28 cellular contexts compared by ENCODE assay signal in the genomic region with DNA sequence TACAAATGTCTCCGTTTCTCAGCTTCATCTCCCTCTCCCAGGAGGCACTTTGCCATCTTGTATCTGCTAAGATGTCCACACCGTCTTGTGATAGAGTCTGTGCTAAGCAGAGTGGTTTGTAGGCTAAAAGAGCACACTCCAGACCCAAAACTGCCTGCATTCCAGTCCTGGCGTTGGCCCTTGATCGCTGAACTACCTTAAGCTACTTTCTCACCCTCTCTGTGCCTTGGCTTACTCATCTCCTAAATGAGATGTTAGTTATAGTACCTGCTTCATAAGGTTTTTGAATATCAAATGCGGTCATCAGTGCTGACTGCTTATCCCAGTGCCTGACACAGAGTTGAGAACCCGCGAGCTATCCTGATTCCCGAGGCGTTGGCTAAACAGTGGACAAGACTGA. TPM values are rescaled to one million over a fixed set of nuclear protein-coding genes. Genes with fewer than 3 reads are reported as not detected.
"Had no signal": no experiment of that assay in that cellular context is flagged by ENCODE, and none has a peak within 500 bp of the region (broad histone marks: within the 10 kb centered on the region; RNA-seq: fewer than 3 reads in every experiment).

No MANE protein-coding gene starts in this region.

- H3K36me3 Mint-ChIP-seq: mesothelial cell of epicardium, type B pancreatic cell had no signal

- DNase-seq: dermis blood vessel endothelial cell; effector memory CD8-positive, alpha-beta T cell; erythroblast; esophagus squamous epithelium; foreskin melanocyte; glutamatergic neuron; heart right ventricle; hippocampal formation; left cardiac atrium; left lung; mesenchymal stem cell; mucosa of descending colon; naive thymus-derived CD4-positive, alpha-beta T cell; nephron progenitor cell; pancreas; right cardiac atrium; sigmoid colon; stimulated activated CD4-positive, alpha-beta T cell treated with anti-CD3 and anti-CD28 coated beads, Interleukin-2, amount 100 ng/mL, for 24 hours; stimulated activated CD4-positive, alpha-beta T cell treated with anti-CD3 and anti-CD28 coated beads, Interleukin-4, amount 100 ng/mL, for 24 hours; stimulated activated naive CD8-positive, alpha-beta T cell treated with anti-CD3 and anti-CD28 coated beads, Interleukin-15, Interleukin-2, amounts not matched to agents 100 U/mL and 50 U/mL, for 24 hours; substantia nigra; testis; tibial artery had no signal

- H3K4me3 Mint-ChIP-seq: effector memory CD8-positive, alpha-beta T cell; mesothelial cell of epicardium; nephron progenitor cell; stimulated activated effector memory CD8-positive, alpha-beta T cell treated with anti-CD3 and anti-CD28 coated beads, Interleukin-12 subunit alpha, Interleukin-12 subunit beta, amount 100 ng/mL, for 72 hours; type B pancreatic cell had no signal

- ATAC-seq: effector memory CD8-positive, alpha-beta T cell; heart right ventricle; left cardiac atrium; left lung; mucosa of descending colon; naive thymus-derived CD4-positive, alpha-beta T cell; pancreas; right cardiac atrium; stimulated activated effector memory CD8-positive, alpha-beta T cell treated with anti-CD3 and anti-CD28 coated beads, Interleukin-12 subunit alpha, Interleukin-12 subunit beta, amount 100 ng/mL, for 72 hours; stimulated activated naive CD8-positive, alpha-beta T cell treated with anti-CD3 and anti-CD28 coated beads, Interleukin-15, Interleukin-2, amounts not matched to agents 100 U/mL and 50 U/mL, for 24 hours had no signal

- H3K27ac Mint-ChIP-seq: mesothelial cell of epicardium, nephron progenitor cell, type B pancreatic cell had no signal

- H3K27me3 Mint-ChIP-seq: effector memory CD8-positive, alpha-beta T cell; naive thymus-derived CD4-positive, alpha-beta T cell had no signal

- H3K36me3 ChIP-seq: esophagus squamous epithelium, heart right ventricle, left lung, pancreas, sigmoid colon, tibial artery had no signal

- H3K9me3 ChIP-seq: esophagus squamous epithelium, heart right ventricle, left lung, mucosa of descending colon, pancreas, sigmoid colon, testis, tibial artery had no signal

- H3K4me1 ChIP-seq: pancreas, tibial artery had no signal

- H3K9me3 Mint-ChIP-seq: mesothelial cell of epicardium; nephron progenitor cell; stimulated activated effector memory CD8-positive, alpha-beta T cell treated with anti-CD3 and anti-CD28 coated beads, Interleukin-12 subunit alpha, Interleukin-12 subunit beta, amount 100 ng/mL, for 72 hours; type B pancreatic cell had no signal

- H3K27me3 ChIP-seq: esophagus squamous epithelium, left lung, pancreas, sigmoid colon, testis, tibial artery had no signal

- H3K4me3 ChIP-seq: coronary artery, esophagus squamous epithelium, heart right ventricle, left lung, mucosa of descending colon, pancreas, sigmoid colon, testis, tibial artery had no signal

- H3K27ac ChIP-seq: coronary artery, esophagus squamous epithelium, heart right ventricle, pancreas, sigmoid colon, testis, tibial artery had no signal

RNA-seq across cellular contexts. Expression of gene CASS4, which starts 14.0 kb away (rescaled TPM):
- total RNA-seq: kidney epithelial cell had no signal
